ENCODE assay signal across 20 cellular contexts in genomic region chr17:76534831-76535732, GRCh38. TPM values are rescaled to one million over a fixed set of nuclear protein-coding genes. Genes with fewer than 3 reads are reported as not detected.
DNase-seq lines count a peak whose midpoint lies in the region; ATAC-seq and TF ChIP-seq lines count a peak whose summit lies in the region.
"Had no signal": no experiment of that assay in that cellular context is flagged by ENCODE, and none has a peak within 500 bp of the region (broad histone marks: within the 10 kb centered on the region; RNA-seq: fewer than 3 reads in every experiment).

No MANE protein-coding gene starts in this region.

- TF ChIP-seq CTCF in Peyer's patch (IDR thresholded peaks at IDR 0.05) = no peak
- TF ChIP-seq CTCF in gastroesophageal sphincter (IDR thresholded peaks at IDR 0.05) = no peak

- peaks cover 0 to 7% (median 0%) of the 10 kb centered on the region in 11 experiments; a peak in 2 of 22 replicates for H4K20me1 ChIP-seq in BLaER1 treated with 17β-estradiol and CSF1 and Interleukin-3, amounts not matched to agents 10 nM and 100 nM

- ATAC-seq in gastroesophageal sphincter = no peak
- no peak for ATAC-seq in effector memory CD8-positive, alpha-beta T cell (replicated peaks)
- no peak for ATAC-seq in GM18909 (IDR thresholded peaks at IDR 0.05; ENCODE audit: poor library complexity, unreplicated experiment)
- ATAC-seq: left colon had no signal

- no peaks in the 10 kb centered on the region for H3K9me3 ChIP-seq in BLaER1 treated with 17β-estradiol and CSF1 and Interleukin-3, amounts not matched to agents 10 nM and 100 nM (replicated peaks in 1 of 11)
- H3K9me3 ChIP-seq in Peyer's patch (no peaks in the 10 kb centered on the region), gastroesophageal sphincter (no peaks in the 10 kb centered on the region)

- H3K27ac ChIP-seq in BLaER1 treated with 17β-estradiol and CSF1 and Interleukin-3, amounts not matched to agents 10 nM and 100 nM = peak overlapping the region in 6 of 11 experiments; percentile 13 to 64 (median 46); a peak in 11 of 22 replicates
- H3K27ac ChIP-seq in Peyer's patch = peak overlapping the region in 3 of 4 donors; percentile 32 to 84 (median 81)
- peak overlapping the region in 3 of 4 donors; percentile 69 to 86 (median 76) for H3K27ac ChIP-seq in gastroesophageal sphincter
- H3K27ac ChIP-seq: HL-60 had no signal

- H3K27me3 Mint-ChIP-seq in effector memory CD8-positive, alpha-beta T cell = peaks cover 35 to 45% of the 10 kb centered on the region in 2 donors

- H3K27me3 ChIP-seq in BLaER1 treated with 17β-estradiol and CSF1 and Interleukin-3, amounts not matched to agents 10 nM and 100 nM = peaks cover 41 to 47% (median 43%) of the 10 kb centered on the region in 11 experiments
- peaks cover 0 to 16% of the 10 kb centered on the region in 2 donors for H3K27me3 ChIP-seq in Peyer's patch
- peaks cover 50% of the 10 kb centered on the region for H3K27me3 ChIP-seq in gastroesophageal sphincter

- intact Hi-C loops in posterior vena cava (cut with DNase I) = no loop called here

- no peak for TF ChIP-seq POLR2A in Peyer's patch (IDR thresholded peaks at IDR 0.05)
- no peak for TF ChIP-seq POLR2A in gastroesophageal sphincter (IDR thresholded peaks at IDR 0.05)

- TF ChIP-seq EP300 in gastroesophageal sphincter (IDR thresholded peaks at IDR 0.05) = no peak

- peak overlapping the region; percentile 54 to 100 (median 98) for H3K4me2 ChIP-seq in BLaER1 treated with 17β-estradiol and CSF1 and Interleukin-3, amounts not matched to agents 10 nM and 100 nM

- no peak overlapping the region for H3K4me3 Mint-ChIP-seq in effector memory CD8-positive, alpha-beta T cell
- H3K4me3 Mint-ChIP-seq: activated CD4-positive, alpha-beta T cell treated with anti-CD3 and anti-CD28 coated beads, Interleukin-2, amount 10 ng/mL, durations not matched to agents 24 days and 14 days had no signal

- no peaks in the 10 kb centered on the region for H3K36me3 Mint-ChIP-seq in effector memory CD8-positive, alpha-beta T cell (ENCODE audit: insufficient read depth)

- H3K36me3 ChIP-seq in BLaER1 treated with 17β-estradiol and CSF1 and Interleukin-3, amounts not matched to agents 10 nM and 100 nM = no peaks in the 10 kb centered on the region
- H3K36me3 ChIP-seq in Peyer's patch = no peaks in the 10 kb centered on the region
- H3K36me3 ChIP-seq in gastroesophageal sphincter = no peaks in the 10 kb centered on the region

- 86% methylated on average over 1 of the region's 7 CpGs; no CpG with 5 or more reads in 1 of the 2 donors for WGBS in gastroesophageal sphincter (ENCODE audit: low coverage in 1 of 2), 2 donors

- peaks cover 52 to 92% (median 81%) of the 10 kb centered on the region in 10 experiments for H3K4me1 ChIP-seq in BLaER1 treated with 17β-estradiol and CSF1 and Interleukin-3, amounts not matched to agents 10 nM and 100 nM
- peaks cover 0 to 34% (median 16%) of the 10 kb centered on the region in 4 donors for H3K4me1 ChIP-seq in Peyer's patch
- peaks cover 0 to 77% (median 41%) of the 10 kb centered on the region in 3 donors for H3K4me1 ChIP-seq in gastroesophageal sphincter

- peaks cover 0 to 11% of the 10 kb centered on the region in 2 donors for H3K4me1 Mint-ChIP-seq in effector memory CD8-positive, alpha-beta T cell (ENCODE audit: low read depth in 2 of 2)
- H3K4me1 Mint-ChIP-seq: activated CD4-positive, alpha-beta T cell treated with anti-CD3 and anti-CD28 coated beads, Interleukin-2, amount 10 ng/mL, durations not matched to agents 24 days and 14 days had no signal

- DNase-seq in Peyer's patch = no peak
- peak; percentile 71 for DNase-seq in posterior vena cava (ENCODE audit: low spot score)
- no peak for DNase-seq in NCI-H1092 (lab: John Stamatoyannopoulos, UW)
- DNase-seq in effector memory CD8-positive, alpha-beta T cell = no peak
- no peak for DNase-seq in AG20443 (ENCODE audit: low spot score)
- DNase-seq: activated CD4-positive, alpha-beta T cell treated with anti-CD3 and anti-CD28 coated beads, Interleukin-2, amount 10 ng/mL, durations not matched to agents 24 days and 14 days; activated T-cell treated with anti-CD3 and anti-CD28 coated beads, Interleukin-2, amount 50 U/mL, for 1 hour; AML-193; DMS79; hippocampal formation; left colon; naive B cell; NCI-H1930; NCI-H69; stimulated activated naive CD4-positive, alpha-beta T cell treated with Interleukin-2 at 50 U/mL for 16 hours had no signal

- no peak overlapping the region for H3K4me3 ChIP-seq in BLaER1 treated with 17β-estradiol and CSF1 and Interleukin-3, amounts not matched to agents 10 nM and 100 nM
- H3K4me3 ChIP-seq in Peyer's patch = peak overlapping the region in 1 of 4 donors; percentile 54
- H3K4me3 ChIP-seq in gastroesophageal sphincter = peak overlapping the region in 1 of 2 donors; percentile 56

- H3K9me3 Mint-ChIP-seq in effector memory CD8-positive, alpha-beta T cell = no peaks in the 10 kb centered on the region
- H3K9me3 Mint-ChIP-seq: activated CD4-positive, alpha-beta T cell treated with anti-CD3 and anti-CD28 coated beads, Interleukin-2, amount 10 ng/mL, durations not matched to agents 24 days and 14 days; naive B cell had no signal

- peak overlapping the region; percentile 16 to 62 (median 40); a peak in 15 of 22 replicates for H3K9ac ChIP-seq in BLaER1 treated with 17β-estradiol and CSF1 and Interleukin-3, amounts not matched to agents 10 nM and 100 nM

- H3K27ac Mint-ChIP-seq in effector memory CD8-positive, alpha-beta T cell = no peak overlapping the region
- H3K27ac Mint-ChIP-seq: activated CD4-positive, alpha-beta T cell treated with anti-CD3 and anti-CD28 coated beads, Interleukin-2, amount 10 ng/mL, durations not matched to agents 24 days and 14 days had no signal

RNA-seq across cellular contexts. Expression of gene CYGB, which starts 2.4 kb away (rescaled TPM):
- total RNA-seq in Peyer's patch = 10 to 100 TPM in 3 of 4 donors, 1 to 10 TPM in 1; 5.8 to 81.7 (median 11.1) TPM
- 10 to 100 TPM; 12.6 to 23.2 (median 18.8) TPM for total RNA-seq in gastroesophageal sphincter
- 10 to 100 TPM; 16.3 to 24.5 TPM for total RNA-seq in posterior vena cava
- total RNA-seq: activated CD4-positive, alpha-beta T cell treated with anti-CD3 and anti-CD28 coated beads, Interleukin-2, amount 10 ng/mL, durations not matched to agents 24 days and 14 days had no signal

RNA-seq across cellular contexts. Expression of gene PRCD, which starts 4.8 kb away (rescaled TPM):
- total RNA-seq in Peyer's patch (10 to 100 TPM in 1 of 4 donors, 1 to 10 TPM in 1, not detected in 2; 1.2 to 10.7 TPM), gastroesophageal sphincter (10 to 100 TPM in 1 of 4 donors, 1 to 10 TPM in 2, under 1 TPM in 1; 0.57 to 11.2 (median 2.3) TPM), posterior vena cava (1 to 10 TPM; 1.6 to 4.7 TPM)
- total RNA-seq: activated CD4-positive, alpha-beta T cell treated with anti-CD3 and anti-CD28 coated beads, Interleukin-2, amount 10 ng/mL, durations not matched to agents 24 days and 14 days; T-helper 2 cell treated with Interferon-gamma antibody and Interleukin-4, amounts not matched to agents 100 ng/mL and 5 ng/mL, for 36 hours had no signal

RNA-seq across cellular contexts. Expression of gene RHBDF2, which starts 33.9 kb away (rescaled TPM):
- total RNA-seq in Peyer's patch (100 to 1,000 TPM in 1 of 4 donors, 10 to 100 TPM in 2, 1 to 10 TPM in 1; 8.8 to 225 (median 33.0) TPM), gastroesophageal sphincter (10 to 100 TPM in 1 of 4 donors, 1 to 10 TPM in 3; 7.3 to 20.5 (median 8.5) TPM), posterior vena cava (10 to 100 TPM; 26.7 to 31.4 TPM)

RNA-seq across cellular contexts. Expression of gene ST6GALNAC2, which starts 50.6 kb away (rescaled TPM):
- total RNA-seq in Peyer's patch (1 to 10 TPM in 1 of 4 donors, under 1 TPM in 1, not detected in 2; 0.94 to 2.5 TPM), gastroesophageal sphincter (10 to 100 TPM in 2 of 4 donors, 1 to 10 TPM in 2; 5.4 to 27.1 (median 10.6) TPM), posterior vena cava (1 to 10 TPM; 3.0 to 3.1 TPM)
- total RNA-seq: activated CD4-positive, alpha-beta T cell treated with anti-CD3 and anti-CD28 coated beads, Interleukin-2, amount 10 ng/mL, durations not matched to agents 24 days and 14 days; T-helper 2 cell treated with Interferon-gamma antibody and Interleukin-4, amounts not matched to agents 100 ng/mL and 5 ng/mL, for 36 hours had no signal
